19 cellular contexts compared by ENCODE assay signal in genomic region chr6:118917550-118918321, GRCh38. TPM values are rescaled to one million over a fixed set of nuclear protein-coding genes. Genes with fewer than 3 reads are reported as not detected.
DNase-seq lines count a peak whose midpoint lies in the region; ATAC-seq, FAIRE-seq and TF ChIP-seq lines count a peak whose summit lies in the region.
"Had no signal": no experiment of that assay in that cellular context is flagged by ENCODE, and none has a peak within 500 bp of the region (broad histone marks: within the 10 kb centered on the region; RNA-seq: fewer than 3 reads in every experiment).

No MANE protein-coding gene starts in this region.

- POLR2A ChIA-PET in HepG2 (lab: Yijun Ruan, JAX) (no interaction called here), T-cell (lab: Charles Lee) (no interaction called here)

- intact Hi-C loops in HepG2 (cut with micrococcal nuclease; ENCODE audit: unreplicated experiment) (no loop called here), right lobe of liver (cut with DNase I) (no loop called here), lower leg skin (cut with DNase I; ENCODE audit: low total_unique reads) (no loop called here)

- TF ChIP-seq EP300 in HepG2 (IDR thresholded peaks at IDR 0.05; ENCODE audit: low read depth in 2 of 2, low read length in 2 of 2) (no peak), HepG2 (CRISPR knock-in tag; IDR thresholded peaks at IDR 0.05; ENCODE audit: borderline replicate concordance) (no peak)

- peak overlapping the region; percentile 27 for H3K4me3 Mint-ChIP-seq in glutamatergic neuron (ENCODE audit: unreplicated experiment)
- H3K4me3 Mint-ChIP-seq in T-cell, result no peak overlapping the region

- H3K27ac ChIP-seq in HepG2 (ENCODE audit: extremely low read length, insufficient read depth, low read length) (no peak overlapping the region), right lobe of liver (no peak overlapping the region)
- H3K27ac ChIP-seq: A549, C4-2B, PC-9 had no signal

- no peak overlapping the region for H2AFZ ChIP-seq in HepG2 (ENCODE audit: low read length)
- H2AFZ ChIP-seq: PC-9 had no signal

- H3K4me1 ChIP-seq in HepG2 (ENCODE audit: insufficient read depth, low read length) (peaks cover 3% of the 10 kb centered on the region), right lobe of liver (no peaks in the 10 kb centered on the region)
- H3K4me1 ChIP-seq: A549 had no signal

- no peak overlapping the region for H3K4me2 ChIP-seq in HepG2 (ENCODE audit: low read depth, low read length)
- H3K4me2 ChIP-seq: A549, PC-9 had no signal

- H3K4me1 Mint-ChIP-seq in glutamatergic neuron (ENCODE audit: low read depth, unreplicated experiment), result peaks cover 40% of the 10 kb centered on the region
- peaks cover 3 to 9% (median 6%) of the 10 kb centered on the region in 3 donors for H3K4me1 Mint-ChIP-seq in T-cell

- no peak for FAIRE-seq in HepG2 (lab: Jason Lieb, UNC)
- FAIRE-seq: A549 had no signal

- in situ Hi-C loops in HepG2 (cut with HindIII; ENCODE audit: extremely low pct_ligation_motif_present, low pct_unique_long_range_greater_than_20kb), result no loop called here

- 96% methylated on average over 5 of the region's 5 CpGs for WGBS in HepG2 (ENCODE audit: low lambda C conversion rate)
- 91% methylated on average over 5 of the region's 5 CpGs for WGBS in right lobe of liver (ENCODE audit: insufficient coverage, low coverage, low lambda C conversion rate, missing lambda C conversion rate)
- WGBS in lower leg skin, 2 donors, result 89 to 92% methylated on average over 5 of the region's 5 CpGs

- H3K9me3 Mint-ChIP-seq in glutamatergic neuron (ENCODE audit: unreplicated experiment), result peaks cover 4% of the 10 kb centered on the region
- no peaks in the 10 kb centered on the region for H3K9me3 Mint-ChIP-seq in T-cell

- H3K36me3 ChIP-seq in HepG2 (replicated peaks in 1 of 2; ENCODE audit: control insufficient read depth in 1 of 2, insufficient read depth in 2 of 2, low read length in 2 of 2) (peaks cover 27 to 65% of the 10 kb centered on the region in 2 experiments), right lobe of liver (peaks cover 0 to 32% (median 8%) of the 10 kb centered on the region in 4 donors)

- TF ChIP-seq CTCF in HepG2 (CRISPR knock-in tag; IDR thresholded peaks at IDR 0.05) (no peak), right lobe of liver (IDR thresholded peaks at IDR 0.05) (no peak), glutamatergic neuron (IDR thresholded peaks at IDR 0.05; ENCODE audit: partially characterized antibody, unreplicated experiment) (no peak), lower leg skin (IDR thresholded peaks at IDR 0.05) (no peak)

- peaks cover 4% of the 10 kb centered on the region for H3K36me3 Mint-ChIP-seq in glutamatergic neuron (ENCODE audit: unreplicated experiment)
- peaks cover 74% of the 10 kb centered on the region for H3K36me3 Mint-ChIP-seq in T-cell

- ATAC-seq in HepG2 (no peak), right lobe of liver (no peak), GM19328 (IDR thresholded peaks at IDR 0.05; ENCODE audit: unreplicated experiment) (no peak), T-cell (replicated peaks in 1 of 4) (no peak)
- ATAC-seq: A549, Right ventricle myocardium inferior had no signal

- no peaks in the 10 kb centered on the region for H3K9me3 ChIP-seq in HepG2 (ENCODE audit: low read length)
- no peaks in the 10 kb centered on the region for H3K9me3 ChIP-seq in right lobe of liver
- H3K9me3 ChIP-seq: A549 had no signal

- no peaks in the 10 kb centered on the region for H3K27me3 ChIP-seq in HepG2 (ENCODE audit: control insufficient read depth in 1 of 2, insufficient read depth in 2 of 2, low read length in 2 of 2)
- no peaks in the 10 kb centered on the region for H3K27me3 ChIP-seq in right lobe of liver

- H3K79me2 ChIP-seq in HepG2 (ENCODE audit: insufficient read depth, low read length), result no peaks in the 10 kb centered on the region

- DNase-seq in HepG2 (ENCODE audit: low spot score), result no peak
- DNase-seq in right lobe of liver, result no peak
- DNase-seq in NCI-H2227 (lab: John Stamatoyannopoulos, UW; ENCODE audit: unreplicated experiment), result peak; percentile 40
- DNase-seq in glutamatergic neuron, result no peak
- no peak for DNase-seq in lower leg skin (ENCODE audit: low spot score in 2 of 2)
- DNase-seq in RPMI8226, result no peak
- no peak for DNase-seq in T-cell
- DNase-seq: COR-L47, HCEC 1CT, KG1, NCI-H1048, NCI-H1436 treated with DMSO at 0.1 percent for 48 hours, NCI-H2029 treated with DMSO at 0.1 percent for 48 hours, NCI-H526, PC-9 had no signal

- TF ChIP-seq RAD21 in HepG2 (CRISPR knock-in tag; IDR thresholded peaks at IDR 0.05), result no peak

- H3K4me3 ChIP-seq in HepG2 (replicated peaks in 1 of 3; ENCODE audit: insufficient read depth in 1 of 3, low read depth in 2 of 3, low read length in 3 of 3) (no peak overlapping the region), right lobe of liver (no peak overlapping the region), lower leg skin (ENCODE audit: low read depth, poor library complexity, severe bottlenecking) (no peak overlapping the region)
- H3K4me3 ChIP-seq: A549, PC-9 had no signal

- TF ChIP-seq POLR2A in HepG2 (IDR thresholded peaks at IDR 0.05; ENCODE audit: insufficient read depth in 1 of 2, low read depth in 2 of 2, low read length in 2 of 2) (no peak), right lobe of liver (IDR thresholded peaks at IDR 0.05) (no peak), lower leg skin (IDR thresholded peaks at IDR 0.05) (no peak)

- H3K27ac Mint-ChIP-seq in glutamatergic neuron (ENCODE audit: unreplicated experiment), result peak overlapping the region; percentile 92
- H3K27ac Mint-ChIP-seq in T-cell, result no peak overlapping the region

- CTCF ChIA-PET in HepG2 (lab: Yijun Ruan, JAX; ENCODE audit: low intra/inter-chr PET ratio, low total read pairs), result no interaction called here
- CTCF ChIA-PET in T-cell (lab: Charles Lee), result no interaction called here

- H4K20me1 ChIP-seq in HepG2 (ENCODE audit: insufficient read depth, low read length), result no peaks in the 10 kb centered on the region

- BruUV-seq in HepG2 (replicated peaks; lab: Mats Ljungman, UMichigan), result no TSS peak

- H3K9ac ChIP-seq in HepG2 (ENCODE audit: insufficient read depth, low read depth, low read length), result no peak overlapping the region

- H3K27me3 Mint-ChIP-seq in glutamatergic neuron (ENCODE audit: unreplicated experiment), result peaks cover under 1% of the 10 kb centered on the region
- H3K27me3 Mint-ChIP-seq in T-cell, result no peaks in the 10 kb centered on the region

RNA-seq across cellular contexts. Expression of gene MCM9, which starts 17.2 kb away (rescaled TPM):
- 11.6 and 17.2 TPM in 2 replicates for total RNA-seq in HepG2 (2016; rRNA removed; fragmentation: Illumina TruSeq; extraction: Trizol)
- total RNA-seq in HepG2 (2016; cell fraction: cytosol; rRNA removed; fragmentation: Illumina TruSeq; extraction: Trizol; ENCODE audit: low read depth), result 2.7 and 2.9 TPM in 2 replicates
- 10.8 and 16.0 TPM in 2 replicates for total RNA-seq in HepG2 (2016; cell fraction: insoluble cytoplasmic fraction; rRNA removed; fragmentation: Illumina TruSeq; extraction: Trizol)
- total RNA-seq in HepG2 (2016; cell fraction: membrane; rRNA removed; fragmentation: Illumina TruSeq; extraction: Trizol), result 5.0 TPM in 2 replicates
- total RNA-seq in HepG2 (2016; cell fraction: nucleus; rRNA removed; fragmentation: Illumina TruSeq; extraction: Trizol), result 37.0 and 37.6 TPM in 2 replicates
- 3.3 and 3.8 TPM in 2 replicates for polyA plus RNA-seq in HepG2 (2011; rRNA removed)
- 1.4 and 1.7 TPM in 2 replicates for polyA plus RNA-seq in HepG2 (2011; cell fraction: cytosol; rRNA removed)
- polyA plus RNA-seq in HepG2 (2011; cell fraction: nucleus; rRNA removed), result 10.2 and 12.2 TPM in 2 replicates
- 6.7 and 8.7 TPM in 2 replicates for polyA plus RNA-seq in HepG2 (2012)
- polyA plus RNA-seq in HepG2 (2016; cell fraction: cytosol; fragmentation: Illumina TruSeq; extraction: Trizol; ENCODE audit: low read depth), result 0.57 and 0.58 TPM in 2 replicates
- polyA plus RNA-seq in HepG2 (2016; cell fraction: insoluble cytoplasmic fraction; fragmentation: Illumina TruSeq; extraction: Trizol; ENCODE audit: low read depth), result 5.1 and 5.7 TPM in 2 replicates
- polyA plus RNA-seq in HepG2 (2016; cell fraction: membrane; fragmentation: Illumina TruSeq; extraction: Trizol; ENCODE audit: low read depth), result 1.4 TPM in 2 replicates
- 24.3 and 25.6 TPM in 2 replicates for polyA plus RNA-seq in HepG2 (2016; cell fraction: nucleus; fragmentation: Illumina TruSeq; extraction: Trizol; ENCODE audit: insufficient read depth, low read depth)
- 7.4 and 13.2 TPM in 2 replicates for polyA minus RNA-seq in HepG2 (2011; rRNA and poly(A)+ RNA removed; ENCODE audit: low replicate concordance)
- polyA minus RNA-seq in HepG2 (2011; cell fraction: cytosol; rRNA and poly(A)+ RNA removed), result 4.0 and 5.6 TPM in 2 replicates
- polyA minus RNA-seq in HepG2 (2011; cell fraction: nucleus; rRNA and poly(A)+ RNA removed), result 53.5 and 55.6 TPM in 2 replicates
- 1 to 10 TPM; 4.3 to 7.6 (median 6.9) TPM for total RNA-seq in right lobe of liver
- 18.0 TPM for total RNA-seq in glutamatergic neuron (ENCODE audit: unreplicated experiment)
- total RNA-seq in lower leg skin, result 10 to 100 TPM; 21.3 to 29.6 (median 27.6) TPM
- 10 to 100 TPM; 27.9 to 34.8 (median 31.4) TPM for total RNA-seq in T-cell

RNA-seq across cellular contexts. Expression of gene ASF1A, which starts 23.8 kb away (rescaled TPM):
- total RNA-seq in HepG2 (2016; rRNA removed; fragmentation: Illumina TruSeq; extraction: Trizol) (49.9 and 85.2 TPM in 2 replicates), right lobe of liver (10 to 100 TPM in 2 of 6 experiments, 1 to 10 TPM in 4; 5.8 to 15.3 (median 8.3) TPM), glutamatergic neuron (ENCODE audit: unreplicated experiment) (56.1 TPM), lower leg skin (10 to 100 TPM in 3 of 4 donors, 1 to 10 TPM in 1; 6.9 to 15.4 (median 11.6) TPM), T-cell (10 to 100 TPM; 16.8 to 49.6 (median 42.5) TPM)
- 17.0 and 17.9 TPM in 2 replicates for total RNA-seq in HepG2 (2016; cell fraction: cytosol; rRNA removed; fragmentation: Illumina TruSeq; extraction: Trizol; ENCODE audit: low read depth)
- total RNA-seq in HepG2 (2016; cell fraction: insoluble cytoplasmic fraction; rRNA removed; fragmentation: Illumina TruSeq; extraction: Trizol), result 54.7 and 88.6 TPM in 2 replicates
- total RNA-seq in HepG2 (2016; cell fraction: membrane; rRNA removed; fragmentation: Illumina TruSeq; extraction: Trizol), result 30.4 and 36.4 TPM in 2 replicates
- total RNA-seq in HepG2 (2016; cell fraction: nucleus; rRNA removed; fragmentation: Illumina TruSeq; extraction: Trizol), result 29.6 and 32.2 TPM in 2 replicates
- 10.3 and 14.5 TPM in 2 replicates for polyA plus RNA-seq in HepG2 (2011; rRNA removed)
- 7.0 and 7.5 TPM in 2 replicates for polyA plus RNA-seq in HepG2 (2011; cell fraction: cytosol; rRNA removed)
- 4.1 and 5.1 TPM in 2 replicates for polyA plus RNA-seq in HepG2 (2011; cell fraction: nucleus; rRNA removed)
- 19.9 and 21.0 TPM in 2 replicates for polyA plus RNA-seq in HepG2 (2012)
- 7.8 and 9.6 TPM in 2 replicates for polyA plus RNA-seq in HepG2 (2016; cell fraction: cytosol; fragmentation: Illumina TruSeq; extraction: Trizol; ENCODE audit: low read depth)
- polyA plus RNA-seq in HepG2 (2016; cell fraction: insoluble cytoplasmic fraction; fragmentation: Illumina TruSeq; extraction: Trizol; ENCODE audit: low read depth), result 78.3 and 79.2 TPM in 2 replicates
- 15.4 and 16.4 TPM in 2 replicates for polyA plus RNA-seq in HepG2 (2016; cell fraction: membrane; fragmentation: Illumina TruSeq; extraction: Trizol; ENCODE audit: low read depth)
- 33.6 and 34.4 TPM in 2 replicates for polyA plus RNA-seq in HepG2 (2016; cell fraction: nucleus; fragmentation: Illumina TruSeq; extraction: Trizol; ENCODE audit: insufficient read depth, low read depth)
- polyA minus RNA-seq in HepG2 (2011; rRNA and poly(A)+ RNA removed; ENCODE audit: low replicate concordance), result 7.9 and 11.6 TPM in 2 replicates
- polyA minus RNA-seq in HepG2 (2011; cell fraction: cytosol; rRNA and poly(A)+ RNA removed), result 10.0 and 11.0 TPM in 2 replicates
- polyA minus RNA-seq in HepG2 (2011; cell fraction: nucleus; rRNA and poly(A)+ RNA removed), result 17.8 and 22.7 TPM in 2 replicates
